ENCODE assay signal across 1 cellular context in the genomic region with DNA sequence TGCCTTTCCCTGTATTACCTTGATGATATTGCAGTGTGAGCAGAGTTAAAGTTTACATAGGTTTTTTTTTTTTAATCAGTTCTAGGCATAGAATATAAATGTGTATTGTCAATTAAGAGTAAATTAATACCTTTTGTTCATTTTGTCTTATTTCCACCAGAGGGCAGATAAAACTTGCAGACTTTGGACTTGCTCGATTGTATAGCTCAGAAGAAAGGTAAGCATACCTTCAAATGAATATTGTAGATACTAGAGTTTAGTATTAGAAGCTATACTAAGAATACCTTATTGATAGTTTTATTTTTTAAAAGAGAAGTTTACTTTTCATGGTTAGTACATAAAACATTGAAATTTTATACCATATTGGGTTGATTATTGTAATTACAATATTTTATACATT.
TF ChIP-seq lines count a peak whose summit lies in the region.

No MANE protein-coding gene starts in this region.

TF ChIP-seq in IMR-90, 13 proteins besides CTCF, POLR2A, EP300 and RAD21:
- TF ChIP-seq MXI1 (IDR thresholded peaks at IDR 0.05; ENCODE audit: borderline replicate concordance, low read depth, low read length) (no peak), RCOR1 (IDR thresholded peaks at IDR 0.05; ENCODE audit: insufficient replicate concordance, low read length) (no peak), SMC3 (IDR thresholded peaks at IDR 0.05; ENCODE audit: low read depth, low read length) (no peak), NFE2L2 (IDR thresholded peaks at IDR 0.05; ENCODE audit: low read depth, low read length) (no peak), CHD1 (IDR thresholded peaks at IDR 0.05; ENCODE audit: low read depth, low read length) (no peak), RFX5 (IDR thresholded peaks at IDR 0.05; ENCODE audit: low read depth, low read length) (no peak), CEBPB (IDR thresholded peaks at IDR 0.05; ENCODE audit: low read depth, low read length) (no peak)
- TF ChIP-seq, protein P1, sequence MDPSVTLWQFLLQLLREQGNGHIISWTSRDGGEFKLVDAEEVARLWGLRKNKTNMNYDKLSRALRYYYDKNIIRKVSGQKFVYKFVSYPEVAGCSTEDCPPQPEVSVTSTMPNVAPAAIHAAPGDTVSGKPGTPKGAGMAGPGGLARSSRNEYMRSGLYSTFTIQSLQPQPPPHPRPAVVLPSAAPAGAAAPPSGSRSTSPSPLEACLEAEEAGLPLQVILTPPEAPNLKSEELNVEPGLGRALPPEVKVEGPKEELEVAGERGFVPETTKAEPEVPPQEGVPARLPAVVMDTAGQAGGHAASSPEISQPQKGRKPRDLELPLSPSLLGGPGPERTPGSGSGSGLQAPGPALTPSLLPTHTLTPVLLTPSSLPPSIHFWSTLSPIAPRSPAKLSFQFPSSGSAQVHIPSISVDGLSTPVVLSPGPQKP (IDR thresholded peaks at IDR 0.05; ENCODE audit: borderline replicate concordance, low read depth, low read length) = no peak
- TF ChIP-seq, protein P2, sequence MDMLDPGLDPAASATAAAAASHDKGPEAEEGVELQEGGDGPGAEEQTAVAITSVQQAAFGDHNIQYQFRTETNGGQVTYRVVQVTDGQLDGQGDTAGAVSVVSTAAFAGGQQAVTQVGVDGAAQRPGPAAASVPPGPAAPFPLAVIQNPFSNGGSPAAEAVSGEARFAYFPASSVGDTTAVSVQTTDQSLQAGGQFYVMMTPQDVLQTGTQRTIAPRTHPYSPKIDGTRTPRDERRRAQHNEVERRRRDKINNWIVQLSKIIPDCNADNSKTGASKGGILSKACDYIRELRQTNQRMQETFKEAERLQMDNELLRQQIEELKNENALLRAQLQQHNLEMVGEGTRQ (IDR thresholded peaks at IDR 0.05; ENCODE audit: low read depth, low read length) = no peak
